ENCODE assay signal across 1 cellular context in genomic region chr3:49007068-49007770, GRCh38.
TF ChIP-seq lines count a peak whose summit lies in the region.

Gene WDR6 (plus strand): TSS chr3:49007391. CDS start chr3:49007432, 41 bp downstream.

TF ChIP-seq in WTC11, 78 proteins besides CTCF, POLR2A, EP300 and RAD21 (continued from another document and continues in another):
- TF ChIP-seq FOXP1 (CRISPR knock-in tag; IDR thresholded peaks at IDR 0.05; ENCODE audit: borderline replicate concordance) (peak; percentile 88; the same call in 1 of the 2 replicates), ZNF263 (CRISPR knock-in tag; IDR thresholded peaks at IDR 0.05; ENCODE audit: low read depth) (no peak), STAT6 (CRISPR knock-in tag; conservative IDR thresholded peaks at IDR 0.05; ENCODE audit: low read depth) (0 out of 2 replicates have a peak, but pooled peaks have one; percentile 21), FOXJ3 (CRISPR knock-in tag; IDR thresholded peaks at IDR 0.05; ENCODE audit: borderline replicate concordance) (no peak), RORB (CRISPR knock-in tag; IDR thresholded peaks at IDR 0.05) (no peak), USF1 (CRISPR knock-in tag; IDR thresholded peaks at IDR 0.05) (peak; percentile 98), ZNF423 (CRISPR knock-in tag; IDR thresholded peaks at IDR 0.05) (peak; percentile 13; the same call in 1 of the 2 replicates), SMAD3 (CRISPR knock-in tag; IDR thresholded peaks at IDR 0.05; ENCODE audit: borderline replicate concordance) (no peak; the same call in 1 of the 2 replicates), ETV6 (CRISPR knock-in tag; IDR thresholded peaks at IDR 0.05) (peak; percentile 46; the same call in 1 of the 2 replicates), ZNF416 (CRISPR knock-in tag; IDR thresholded peaks at IDR 0.05) (peak; percentile 60; the same call in 1 of the 2 replicates), NFATC4 (CRISPR knock-in tag; IDR thresholded peaks at IDR 0.05) (0 out of 2 replicates have a peak, but pooled peaks have one; percentile 81), USF2 (CRISPR knock-in tag; IDR thresholded peaks at IDR 0.05) (peak; percentile 98), PREB (CRISPR knock-in tag; IDR thresholded peaks at IDR 0.05; ENCODE audit: borderline replicate concordance) (no peak), ERG (CRISPR knock-in tag; IDR thresholded peaks at IDR 0.05) (0 out of 2 replicates have a peak, but pooled peaks have one; percentile 27), HMGXB4 (CRISPR knock-in tag; IDR thresholded peaks at IDR 0.05) (peak; percentile 85; the same call in 1 of the 2 replicates), ZNF232 (CRISPR knock-in tag; IDR thresholded peaks at IDR 0.05) (peak; percentile 85; the same call in 1 of the 2 replicates), SOX15 (CRISPR knock-in tag; IDR thresholded peaks at IDR 0.05) (no peak), AR (CRISPR knock-in tag; IDR thresholded peaks at IDR 0.05) (peak; percentile 71; the same call in 1 of the 2 replicates), ZNF425 (CRISPR knock-in tag; conservative IDR thresholded peaks at IDR 0.05) (no peak), TEAD1 (CRISPR knock-in tag; IDR thresholded peaks at IDR 0.05) (peak; percentile 14; the same call in 1 of the 2 replicates), RELA (CRISPR knock-in tag; IDR thresholded peaks at IDR 0.05; ENCODE audit: borderline replicate concordance) (no peak), CREB1 (CRISPR knock-in tag; IDR thresholded peaks at IDR 0.05) (no peak), NR3C1 (CRISPR knock-in tag; conservative IDR thresholded peaks at IDR 0.05; ENCODE audit: low read depth) (no peak), ZNF512 (CRISPR knock-in tag; IDR thresholded peaks at IDR 0.05; ENCODE audit: borderline replicate concordance) (no peak), GABPB1 (CRISPR knock-in tag; IDR thresholded peaks at IDR 0.05) (peak; percentile 82), TP53 (CRISPR knock-in tag; IDR thresholded peaks at IDR 0.05) (peak; percentile 37; the same call in 1 of the 2 replicates), E2F1 (CRISPR knock-in tag; IDR thresholded peaks at IDR 0.05) (no peak), FOXP4 (CRISPR knock-in tag; IDR thresholded peaks at IDR 0.05) (peak; percentile 21; the same call in 1 of the 2 replicates), ZNF281 (CRISPR knock-in tag; IDR thresholded peaks at IDR 0.05) (peak; percentile 52; the same call in 1 of the 2 replicates), ZMAT4 (CRISPR knock-in tag; IDR thresholded peaks at IDR 0.05) (peak; percentile 83)
